In genomic region chr15:98813956-98814355, GRCh38 we compare ENCODE assay signal across 24 cellular contexts.
"Had no signal": no experiment of that assay in that cellular context is flagged by ENCODE, and none has a peak within 500 bp of the region (broad histone marks: within the 10 kb centered on the region; RNA-seq: fewer than 3 reads in every experiment).

No MANE protein-coding gene starts in this region.

- H3K4me1 ChIP-seq: Peyer's patch, SJSA1 had no signal

- H3K4me3 ChIP-seq: Peyer's patch, SJSA1 had no signal

- H3K36me3 ChIP-seq: Peyer's patch, SJSA1 had no signal

- DNase-seq: activated CD4-positive, alpha-beta T cell treated with anti-CD3 and anti-CD28 coated beads for 48 hours; activated CD4-positive, alpha-beta T cell treated with anti-CD3 and anti-CD28 coated beads, Interleukin-2, amount 50 U/mL, for 48 hours; activated CD4-positive, CD25-positive, alpha-beta regulatory T cell treated with anti-CD3 and anti-CD28 coated beads, Interleukin-2, amount 50 U/mL, for 72 hours; activated CD8-positive, alpha-beta memory T cell treated with anti-CD3 and anti-CD28 coated beads, Interleukin-2, amount 10 ng/mL, durations not matched to agents 7 days and 5 days; activated effector memory CD4-positive, alpha-beta T cell treated with anti-CD3 and anti-CD28 coated beads, Interleukin-2, amount 50 U/mL, for 16 hours; activated naive CD4-positive, alpha-beta T cell treated with Interleukin-2 at 50 U/mL for 16 hours; activated naive CD8-positive, alpha-beta T cell treated with anti-CD3 and anti-CD28 coated beads, Interleukin-2, amount 50 U/mL, for 24 hours; activated T-cell treated with anti-CD3 and anti-CD28 coated beads, Interleukin-2, amount 50 U/mL, for 24 hours; amygdala; Karpas-422; MM.1S; NCI-H1048; NCI-H146; NCI-H187 treated with DMSO at 0.1 percent for 48 hours; NCI-H2081 treated with DMSO at 0.1 percent for 48 hours; NCI-H446; NCI-H524; Peyer's patch; SHP77; SW 1271 had no signal

- H3K9me3 ChIP-seq: Peyer's patch, SJSA1 had no signal

- ATAC-seq: activated CD8-positive, alpha-beta memory T cell treated with anti-CD3 and anti-CD28 coated beads, Interleukin-2, amount 10 ng/mL, durations not matched to agents 7 days and 5 days; activated naive CD4-positive, alpha-beta T cell treated with anti-CD3 and anti-CD28 coated beads, Interleukin-2, amount 50 U/mL, for 72 hours; activated naive CD8-positive, alpha-beta T cell treated with anti-CD3 and anti-CD28 coated beads, Interleukin-2, amount 50 U/mL, for 24 hours; SK-N-SH treated with all-trans-retinoic acid at 6 μM for 48 hours had no signal

- FAIRE-seq: astrocyte had no signal

- H3K27me3 ChIP-seq: Peyer's patch, SJSA1 had no signal

- H3K27ac ChIP-seq: Peyer's patch, SJSA1 had no signal
